8 cellular contexts compared by ENCODE assay signal in genomic region chr3:10248984-10249748, GRCh38. TPM values are rescaled to one million over a fixed set of nuclear protein-coding genes. Genes with fewer than 3 reads are reported as not detected.
DNase-seq lines count a peak whose midpoint lies in the region; ATAC-seq and TF ChIP-seq lines count a peak whose summit lies in the region.

No MANE protein-coding gene starts in this region.

- TF ChIP-seq CTCF in lower lobe of right lung (IDR thresholded peaks at IDR 0.05), result no peak

- peaks cover 29% of the 10 kb centered on the region for H3K4me1 ChIP-seq in lower lobe of right lung

- peak; percentile 12 for DNase-seq in COLO668 (lab: John Stamatoyannopoulos, UW; ENCODE audit: unreplicated experiment)
- DNase-seq in HT-29 (ENCODE audit: low spot score), result peak; percentile 20
- DNase-seq in activated CD4-positive, alpha-beta T cell treated with anti-CD3 and anti-CD28 coated beads for 4 hours, result peak; percentile 54 to 69
- DNase-seq in lower lobe of right lung, result peak; percentile 56
- peak; percentile 63 to 65 for DNase-seq in stimulated activated CD8-positive, alpha-beta memory T cell treated with anti-CD3 and anti-CD28 coated beads, Interleukin-15, amount 100 ng/mL, for 48 hours (ENCODE audit: low read depth in 2 of 2)
- DNase-seq in GDM1 (lab: John Stamatoyannopoulos, UW), result no peak

- peaks cover 78% of the 10 kb centered on the region for H3K36me3 Mint-ChIP-seq in dendritic cell treated with granulocyte-macrophage colony-stimulating factor and Interleukin-4, amounts not matched to agents 40 ng/mL and 50 ng/mL, for 4 days (ENCODE audit: low read depth)

- H3K27me3 Mint-ChIP-seq in dendritic cell treated with granulocyte-macrophage colony-stimulating factor and Interleukin-4, amounts not matched to agents 40 ng/mL and 50 ng/mL, for 4 days, result no peaks in the 10 kb centered on the region

- H3K9me3 Mint-ChIP-seq in dendritic cell treated with granulocyte-macrophage colony-stimulating factor and Interleukin-4, amounts not matched to agents 40 ng/mL and 50 ng/mL, for 4 days, result peaks cover 20% of the 10 kb centered on the region

- ATAC-seq in lower lobe of right lung, result peak; percentile 8 to 25
- no peak for ATAC-seq in GM19035 (IDR thresholded peaks at IDR 0.05; ENCODE audit: unreplicated experiment)

- peaks cover 49% of the 10 kb centered on the region for H3K4me1 Mint-ChIP-seq in dendritic cell treated with granulocyte-macrophage colony-stimulating factor and Interleukin-4, amounts not matched to agents 40 ng/mL and 50 ng/mL, for 4 days (ENCODE audit: low read depth)

- H3K9me3 ChIP-seq in lower lobe of right lung, result peaks cover 13% of the 10 kb centered on the region

- H3K4me3 ChIP-seq in lower lobe of right lung, result peak overlapping the region; percentile 82

- H3K27ac ChIP-seq in lower lobe of right lung, result peak overlapping the region; percentile 92

- H3K27ac Mint-ChIP-seq in dendritic cell treated with granulocyte-macrophage colony-stimulating factor and Interleukin-4, amounts not matched to agents 40 ng/mL and 50 ng/mL, for 4 days, result peak overlapping the region; percentile 85

- H3K4me3 Mint-ChIP-seq in dendritic cell treated with granulocyte-macrophage colony-stimulating factor and Interleukin-4, amounts not matched to agents 40 ng/mL and 50 ng/mL, for 4 days, result peak overlapping the region; percentile 94

- intact Hi-C loops in dendritic cell treated with granulocyte-macrophage colony-stimulating factor and Interleukin-4, amounts not matched to agents 40 ng/mL and 50 ng/mL, for 4 days (cut with micrococcal nuclease), result loop anchor here (2.0 kb wide), 1 partner anchor 16 kb away; no protein-coding TSS in a partner anchor
- intact Hi-C loops in lower lobe of right lung (cut with DNase I), result no loop called here

- H3K27me3 ChIP-seq in lower lobe of right lung (ENCODE audit: low read depth), result no peaks in the 10 kb centered on the region

- H3K36me3 ChIP-seq in lower lobe of right lung, result peaks cover 14% of the 10 kb centered on the region

RNA-seq across cellular contexts. Expression of gene TATDN2, which starts 0.9 kb away (rescaled TPM):
- 6.7 and 6.8 TPM in 2 replicates for total RNA-seq in HT-29 (2014; rRNA removed; shearing (Covaris generic))
- total RNA-seq in lower lobe of right lung, result 36.0 TPM

RNA-seq across cellular contexts. Expression of gene GHRL, which starts 43.6 kb away (rescaled TPM):
- not detected in 2 replicates for total RNA-seq in HT-29 (2014; rRNA removed; shearing (Covaris generic))
- total RNA-seq in lower lobe of right lung, result 2.5 TPM
